31 cellular contexts compared by ENCODE assay signal in the genomic region with DNA sequence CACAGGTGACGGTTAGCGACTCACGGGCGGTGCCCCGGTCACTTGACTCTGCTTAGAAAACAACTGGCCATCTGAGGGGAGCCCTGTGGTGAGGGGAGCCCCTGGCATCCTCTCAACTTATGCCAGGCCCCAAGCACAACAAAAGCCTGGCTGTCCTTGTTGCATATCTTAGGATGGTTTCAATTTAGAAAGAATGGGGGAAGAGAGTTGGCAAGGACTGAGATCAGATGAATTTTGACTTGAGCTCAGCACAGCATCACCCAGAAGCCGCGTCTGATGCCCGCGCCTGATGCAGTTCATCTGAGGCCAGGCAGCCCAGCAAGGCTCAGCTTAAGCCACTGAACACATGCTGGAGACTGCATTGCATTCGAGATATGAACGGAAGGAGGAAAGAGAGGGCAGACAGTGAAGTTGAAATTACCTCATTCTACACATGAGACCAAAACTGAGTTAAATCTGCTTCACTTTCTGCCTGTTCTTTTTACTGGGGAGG. TPM values are rescaled to one million over a fixed set of nuclear protein-coding genes. Genes with fewer than 3 reads are reported as not detected.
"Had no signal": no experiment of that assay in that cellular context is flagged by ENCODE, and none has a peak within 500 bp of the region (broad histone marks: within the 10 kb centered on the region; RNA-seq: fewer than 3 reads in every experiment).

No MANE protein-coding gene starts in this region.

- H3K4me3 Mint-ChIP-seq: activated CD4-positive, alpha-beta T cell treated with anti-CD3 and anti-CD28 coated beads for 36 hours; activated CD8-positive, alpha-beta T cell treated with anti-CD3 and anti-CD28 coated beads, Interleukin-2, amount 10 ng/mL, durations not matched to agents 7 days and 5 days; activated naive CD4-positive, alpha-beta T cell treated with anti-CD3 and anti-CD28 coated beads for 36 hours; activated naive CD8-positive, alpha-beta T cell; activated T-cell treated with anti-CD3 and anti-CD28 coated beads, Interleukin-2, amount 50 U/mL, for 24 hours; T-cell had no signal

- FAIRE-seq: astrocyte, K562, RCC 7860 had no signal

- H3K27ac Mint-ChIP-seq: activated CD4-positive, alpha-beta T cell treated with anti-CD3 and anti-CD28 coated beads for 36 hours; activated CD8-positive, alpha-beta T cell treated with anti-CD3 and anti-CD28 coated beads, Interleukin-2, amount 10 ng/mL, durations not matched to agents 7 days and 5 days; activated naive CD4-positive, alpha-beta T cell treated with anti-CD3 and anti-CD28 coated beads for 36 hours; activated naive CD8-positive, alpha-beta T cell; activated T-cell treated with anti-CD3 and anti-CD28 coated beads, Interleukin-2, amount 50 U/mL, for 24 hours; T-cell had no signal

- H3K9me3 ChIP-seq: SJSA1 had no signal

- H3K4me1 ChIP-seq: SJSA1 had no signal

- H3K27ac ChIP-seq: brain microvascular endothelial cell, cardiac muscle cell, SJSA1, VCaP had no signal

- H3K27me3 ChIP-seq: brain microvascular endothelial cell, SJSA1 had no signal

- H3K4me1 Mint-ChIP-seq: activated CD4-positive, alpha-beta T cell treated with anti-CD3 and anti-CD28 coated beads for 36 hours; T-cell had no signal

- H3K27me3 Mint-ChIP-seq: activated T-cell treated with anti-CD3 and anti-CD28 coated beads, Interleukin-2, amount 50 U/mL, for 24 hours had no signal

- DNase-seq: activated CD4-positive, alpha-beta T cell treated with anti-CD3 and anti-CD28 coated beads for 36 hours; activated CD4-positive, alpha-beta T cell treated with anti-CD3 and anti-CD28 coated beads, Interleukin-2, amount 50 U/mL, for 4 hours; activated CD8-positive, alpha-beta memory T cell treated with anti-CD3 and anti-CD28 coated beads, Interleukin-2, amount 50 U/mL, for 48 hours; activated CD8-positive, alpha-beta T cell treated with anti-CD3 and anti-CD28 coated beads, Interleukin-2, amount 10 ng/mL, durations not matched to agents 7 days and 5 days; activated effector memory CD4-positive, alpha-beta T cell treated with anti-CD3 and anti-CD28 coated beads, Interleukin-2, amount 50 U/mL, for 16 hours; activated naive CD4-positive, alpha-beta T cell treated with anti-CD3 and anti-CD28 coated beads for 36 hours; activated T-cell treated with anti-CD3 and anti-CD28 coated beads, Interleukin-2, amount 50 U/mL, for 24 hours; amygdala; brain microvascular endothelial cell; cerebellar nuclear complex; Karpas-422; NCI-H1092; NCI-H1417; NCI-H1694; NCI-H2029; NCI-H2107; NCI-H2171 treated with DMSO at 0.1 percent for 48 hours; NCI-H226; NCI-H526; NCI-H774; PC-3; SHP77; T-cell had no signal

- H3K4me3 ChIP-seq: cardiac muscle cell, K562, SJSA1 had no signal

- H3K36me3 Mint-ChIP-seq: activated naive CD8-positive, alpha-beta T cell; T-cell had no signal

- H3K9me3 Mint-ChIP-seq: activated naive CD4-positive, alpha-beta T cell treated with anti-CD3 and anti-CD28 coated beads for 36 hours; activated T-cell treated with anti-CD3 and anti-CD28 coated beads, Interleukin-2, amount 50 U/mL, for 24 hours; T-cell had no signal

- ATAC-seq: activated CD4-positive, alpha-beta T cell treated with anti-CD3 and anti-CD28 coated beads for 36 hours; activated CD8-positive, alpha-beta T cell treated with anti-CD3 and anti-CD28 coated beads, Interleukin-2, amount 10 ng/mL, durations not matched to agents 7 days and 5 days; K562; PC-3; T-cell had no signal

- H3K36me3 ChIP-seq: brain microvascular endothelial cell, cardiac muscle cell, SJSA1 had no signal

RNA-seq across cellular contexts. Expression of a gene that starts 36.8 kb away (rescaled TPM):
- total RNA-seq: activated CD4-positive, alpha-beta T cell treated with anti-CD3 and anti-CD28 coated beads for 36 hours; activated CD8-positive, alpha-beta T cell treated with anti-CD3 and anti-CD28 coated beads, Interleukin-2, amount 10 ng/mL, durations not matched to agents 7 days and 5 days; activated naive CD4-positive, alpha-beta T cell treated with anti-CD3 and anti-CD28 coated beads for 36 hours; astrocyte; K562; NCI-H460; PC-3 had no signal
- polyA plus RNA-seq: cardiac muscle cell, K562 had no signal
